ENCODE assay signal across 13 cellular contexts in the genomic region with DNA sequence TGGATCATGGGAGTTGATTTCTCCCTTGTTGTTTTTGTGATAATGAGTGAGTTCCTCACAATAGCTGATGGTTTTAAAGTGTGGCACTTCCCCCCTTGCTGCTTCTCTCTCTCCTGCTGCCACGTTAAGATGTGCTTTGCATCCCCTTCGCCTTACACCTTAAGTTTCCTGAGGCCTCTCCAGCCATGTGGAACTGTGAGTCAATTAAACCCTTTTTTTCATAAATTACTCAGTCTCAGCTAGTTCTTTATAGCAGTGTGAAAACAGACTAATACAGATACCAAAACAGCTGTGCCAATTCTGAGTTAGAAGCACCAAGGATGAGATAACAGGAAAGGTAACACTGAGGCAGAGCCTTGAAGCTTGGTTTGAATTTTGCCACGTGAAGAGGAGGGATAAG. TPM values are rescaled to one million over a fixed set of nuclear protein-coding genes. Genes with fewer than 3 reads are reported as not detected.
DNase-seq lines count a peak whose midpoint lies in the region; ATAC-seq and TF ChIP-seq lines count a peak whose summit lies in the region.
"Had no signal": no experiment of that assay in that cellular context is flagged by ENCODE, and none has a peak within 500 bp of the region (broad histone marks: within the 10 kb centered on the region; RNA-seq: fewer than 3 reads in every experiment).

No MANE protein-coding gene starts in this region.

- peaks cover 27 to 45% (median 34%) of the 10 kb centered on the region in 4 donors for H3K4me1 Mint-ChIP-seq in CD4-positive, CD25-positive, alpha-beta regulatory T cell

- no peaks in the 10 kb centered on the region for H3K9me3 Mint-ChIP-seq in CD4-positive, CD25-positive, alpha-beta regulatory T cell

- no peak overlapping the region for H3K27ac ChIP-seq in CD4-positive, CD25-positive, alpha-beta regulatory T cell (ENCODE audit: insufficient read depth, low read length, poor library complexity, severe bottlenecking)
- H3K27ac ChIP-seq: colonic mucosa, GM23248, neutrophil, SJCRH30 had no signal

- no peaks in the 10 kb centered on the region for H3K27me3 ChIP-seq in CD4-positive, CD25-positive, alpha-beta regulatory T cell (ENCODE audit: control insufficient read depth, insufficient read depth, low read length)
- H3K27me3 ChIP-seq: colonic mucosa, neutrophil, SJCRH30 had no signal

- no peak overlapping the region for H3K4me3 ChIP-seq in CD4-positive, CD25-positive, alpha-beta regulatory T cell (ENCODE audit: low read depth, low read length)
- H3K4me3 ChIP-seq: colonic mucosa, GM23248, SJCRH30 had no signal

- no peak for TF ChIP-seq CTCF in omental fat pad (IDR thresholded peaks at IDR 0.05)

- no peaks in the 10 kb centered on the region for H3K27me3 Mint-ChIP-seq in CD4-positive, CD25-positive, alpha-beta regulatory T cell

- H3K36me3 ChIP-seq in CD4-positive, CD25-positive, alpha-beta regulatory T cell (ENCODE audit: control insufficient read depth, insufficient read depth, low read length), result peaks cover 26% of the 10 kb centered on the region
- H3K36me3 ChIP-seq: colonic mucosa had no signal

- no peaks in the 10 kb centered on the region for H3K9me3 ChIP-seq in CD4-positive, CD25-positive, alpha-beta regulatory T cell (ENCODE audit: control insufficient read depth in 2 of 2, low read length in 2 of 2)
- H3K9me3 ChIP-seq: colonic mucosa, neutrophil had no signal

- peaks cover 17% of the 10 kb centered on the region for H3K36me3 Mint-ChIP-seq in CD4-positive, CD25-positive, alpha-beta regulatory T cell

- no peak overlapping the region for H3K4me3 Mint-ChIP-seq in CD4-positive, CD25-positive, alpha-beta regulatory T cell

- DNase-seq in CD4-positive, CD25-positive, alpha-beta regulatory T cell, result no peak
- DNase-seq in NAMALWA (ENCODE audit: low spot score), result peak; percentile 31
- DNase-seq in omental fat pad (ENCODE audit: low spot score), result no peak
- no peak for DNase-seq in SKM-1 (lab: John Stamatoyannopoulos, UW; ENCODE audit: unreplicated experiment)
- DNase-seq in DMS 273 treated with DMSO at 0.1 percent for 48 hours (lab: John Stamatoyannopoulos, UW), result no peak
- DNase-seq: activated CD8-positive, alpha-beta memory T cell treated with anti-CD3 and anti-CD28 coated beads, Interleukin-2, amount 50 U/mL, for 4 hours; colonic mucosa; GM23248; SJCRH30 had no signal

- no peak for ATAC-seq in CD4-positive, CD25-positive, alpha-beta regulatory T cell (ENCODE audit: low read depth in 2 of 2)
- ATAC-seq in GM18861 (IDR thresholded peaks at IDR 0.05; ENCODE audit: unreplicated experiment) (peak; percentile 61), HG02610 (IDR thresholded peaks at IDR 0.05; ENCODE audit: unreplicated experiment) (peak; percentile 85), HG03342 (IDR thresholded peaks at IDR 0.05; ENCODE audit: unreplicated experiment) (no peak), omental fat pad (ENCODE audit: low FRiP score) (no peak)

- peak overlapping the region; percentile 4 to 77 (median 72) for H3K27ac Mint-ChIP-seq in CD4-positive, CD25-positive, alpha-beta regulatory T cell

- H3K4me1 ChIP-seq in CD4-positive, CD25-positive, alpha-beta regulatory T cell (ENCODE audit: control insufficient read depth, insufficient read depth, low read length, poor library complexity, severe bottlenecking), result no peaks in the 10 kb centered on the region
- H3K4me1 ChIP-seq: colonic mucosa, SJCRH30 had no signal

RNA-seq across cellular contexts. Expression of gene ITSN2, which starts 44.7 kb away (rescaled TPM):
- total RNA-seq in CD4-positive, CD25-positive, alpha-beta regulatory T cell, result 115 TPM
- 10 to 100 TPM; 54.0 to 59.6 (median 57.9) TPM for polyA plus RNA-seq in CD4-positive, CD25-positive, alpha-beta regulatory T cell
- 10 to 100 TPM; 44.3 to 73.3 (median 52.8) TPM for total RNA-seq in omental fat pad

Comparison
In these comparisons a context has a peak if more than half of its experiments do, and no peak if none do; other contexts are left out.
1. ATAC-seq: peak in GM18861 (single experiment) and HG02610 (single experiment); none in CD4-positive, CD25-positive, alpha-beta regulatory T cell (0 of 2), HG03342 (single experiment) and omental fat pad (single experiment).